10 cellular contexts compared by ENCODE assay signal in genomic region chr5:68272289-68272688, GRCh38. TPM values are rescaled to one million over a fixed set of nuclear protein-coding genes. Genes with fewer than 3 reads are reported as not detected.
A peak's percentile ranks its signal among the peaks of the same experiment; 100 is the strongest.
DNase-seq lines count a peak whose midpoint lies in the region; ATAC-seq and TF ChIP-seq lines count a peak whose summit lies in the region.
"Had no signal": no experiment of that assay in that cellular context is flagged by ENCODE, and none has a peak within 500 bp of the region (broad histone marks: within the 10 kb centered on the region; RNA-seq: fewer than 3 reads in every experiment).

No MANE protein-coding gene starts in this region.

- POLR2A ChIA-PET in HCT116 (lab: Charles Lee) = no interaction called here

- H3K4me3 ChIP-seq in HCT116 (replicated peaks in 1 of 2; ENCODE audit: low read depth in 1 of 2, low read length in 2 of 2) (no peak overlapping the region), adrenal gland (no peak overlapping the region), lung (no peak overlapping the region), GM23338 (no peak overlapping the region)
- H3K4me3 ChIP-seq: SJSA1 had no signal

- TF ChIP-seq POLR2A in HCT116 (IDR thresholded peaks at IDR 0.05; ENCODE audit: borderline replicate concordance, extremely low read depth, insufficient read depth, insufficient read length) (no peak), adrenal gland (IDR thresholded peaks at IDR 0.05) (no peak)

- DNase-seq in HCT116 (ENCODE audit: low read depth, low spot score) (no peak), adrenal gland (no peak), lung (ENCODE audit: low spot score) (no peak), GM23338 (ENCODE audit: low spot score) (no peak), NCI-H2171 treated with DMSO at 0.1 percent for 48 hours (lab: John Stamatoyannopoulos, UW) (no peak), germinal center (ENCODE audit: low spot score) (no peak), NCI-H187 (lab: John Stamatoyannopoulos, UW) (no peak)

- BruUV-seq in HCT116 (replicated peaks; lab: Mats Ljungman, UMichigan) = no TSS peak

- intact Hi-C loops in HCT116 (cut with micrococcal nuclease) (loop anchor here (1.0 kb wide), 1 partner anchor 1026 kb away; no protein-coding TSS in a partner anchor), adrenal gland (cut with DNase I) (no loop called here)

- no peaks in the 10 kb centered on the region for H3K36me3 ChIP-seq in HCT116 (ENCODE audit: control insufficient read depth in 1 of 2, insufficient read depth in 2 of 2, low read length in 2 of 2)
- H3K36me3 ChIP-seq in adrenal gland (replicated peaks in 1 of 2) = peaks cover 0 to 25% of the 10 kb centered on the region in 2 donors
- H3K36me3 ChIP-seq in lung (ENCODE audit: control insufficient read depth in 2 of 2, insufficient read depth in 2 of 2, low read length in 2 of 2) = peaks cover 6 to 12% of the 10 kb centered on the region in 2 donors
- no peaks in the 10 kb centered on the region for H3K36me3 ChIP-seq in GM23338 (ENCODE audit: insufficient read depth)

- WGBS in adrenal gland, 4 donors = 44 to 58% (median 50%) methylated on average over 2 of the region's 2 CpGs
- WGBS in lung, 2 donors = 79 to 90% methylated on average over 2 of the region's 2 CpGs

- peak; percentile 53 for TF ChIP-seq RAD21 in HCT116 (IDR thresholded peaks at IDR 0.05; ENCODE audit: low read depth)

- RAD21 ChIA-PET in HCT116 (lab: Charles Lee; ENCODE audit: low non-redundant PET in 1 of 2, low total read pairs in 2 of 2, uncharacterized antibody in 2 of 2, unreplicated experiment in 2 of 2) = interaction anchor here (0.7 to 1.3 kb wide), 2 partner anchors 779 to 1026 kb away, joined by 4 to 12 read pairs; no protein-coding TSS in a partner anchor

- no peak overlapping the region for H3K9ac ChIP-seq in HCT116 (ENCODE audit: low read length)

- no peaks in the 10 kb centered on the region for H3K27me3 ChIP-seq in HCT116 (ENCODE audit: insufficient read depth, low read length)
- H3K27me3 ChIP-seq in adrenal gland = no peaks in the 10 kb centered on the region
- H3K27me3 ChIP-seq in lung (ENCODE audit: control insufficient read depth, insufficient read depth) = no peaks in the 10 kb centered on the region
- H3K27me3 ChIP-seq in GM23338 (ENCODE audit: insufficient read depth) = no peaks in the 10 kb centered on the region
- H3K27me3 ChIP-seq: SJSA1 had no signal

- H2AFZ ChIP-seq in HCT116 (ENCODE audit: low read depth, low read length, poor library complexity, severe bottlenecking) (no peak overlapping the region), GM23338 (no peak overlapping the region)

- no peaks in the 10 kb centered on the region for H3K9me3 Mint-ChIP-seq in GM23338
- H3K9me3 Mint-ChIP-seq: memory B cell had no signal

- H3K4me1 ChIP-seq in HCT116 (ENCODE audit: control insufficient read depth in 1 of 2, insufficient read depth in 2 of 2, low read length in 2 of 2) = peaks cover 0 to 4% of the 10 kb centered on the region in 2 experiments; a peak in 2 of 4 replicates
- H3K4me1 ChIP-seq in adrenal gland (replicated peaks in 1 of 2) = peaks cover 2 to 66% of the 10 kb centered on the region in 2 donors
- H3K4me1 ChIP-seq in lung (ENCODE audit: control insufficient read depth in 2 of 2, insufficient read depth in 2 of 2, low read length in 2 of 2) = peaks cover 3 to 24% of the 10 kb centered on the region in 2 donors
- H3K4me1 ChIP-seq in GM23338 (ENCODE audit: insufficient read depth) = peaks cover 7% of the 10 kb centered on the region

- peaks cover 7% of the 10 kb centered on the region; the same call in 1 of the 3 replicates for H3K36me3 Mint-ChIP-seq in GM23338 (ENCODE audit: low read depth)

- peaks cover 19% of the 10 kb centered on the region for H3K4me1 Mint-ChIP-seq in GM23338

- ATAC-seq in HCT116 (no peak), lung (ENCODE audit: insufficient read depth, low FRiP score) (no peak), GM23338 (no peak)

- H3K79me2 ChIP-seq in HCT116 (ENCODE audit: insufficient read depth, low read length) (no peaks in the 10 kb centered on the region), GM23338 (replicated peaks; ENCODE audit: insufficient read depth) (no peaks in the 10 kb centered on the region)

- CTCF ChIA-PET in HCT116 (lab: Charles Lee) = interaction anchor here (0.8 to 2.4 kb wide), 8 partner anchors 11 to 1063 kb away, joined by 3 to 24 read pairs (median 4); no protein-coding TSS in a partner anchor

- H3K27ac ChIP-seq in C4-2B (no peak overlapping the region), HCT116 (ENCODE audit: low read depth, low read length) (no peak overlapping the region), adrenal gland (no peak overlapping the region), lung (ENCODE audit: low read depth in 1 of 2, low read length in 1 of 2) (no peak overlapping the region), GM23338 (ENCODE audit: low read depth) (no peak overlapping the region)
- H3K27ac ChIP-seq: SJSA1 had no signal

- peaks cover 2% of the 10 kb centered on the region for H3K27me3 Mint-ChIP-seq in GM23338 (ENCODE audit: insufficient read depth, low read depth, poor library complexity)
- H3K27me3 Mint-ChIP-seq: memory B cell had no signal

- H3K4me2 ChIP-seq in HCT116 (ENCODE audit: low read length) (no peak overlapping the region), GM23338 (no peak overlapping the region)

- H3K4me3 Mint-ChIP-seq in GM23338 = no peak overlapping the region
- H3K4me3 Mint-ChIP-seq: memory B cell had no signal

- no peaks in the 10 kb centered on the region for H3F3A ChIP-seq in GM23338 (replicated peaks; ENCODE audit: low read depth)

- H4K20me1 ChIP-seq in HCT116 (ENCODE audit: insufficient read depth) = no peaks in the 10 kb centered on the region
- H4K20me1 ChIP-seq in GM23338 (replicated peaks; ENCODE audit: insufficient read depth) = no peaks in the 10 kb centered on the region

- H3K9me2 ChIP-seq in HCT116 (ENCODE audit: insufficient read depth) = no peaks in the 10 kb centered on the region
- no peaks in the 10 kb centered on the region for H3K9me2 ChIP-seq in GM23338 (ENCODE audit: insufficient read depth)

- TF ChIP-seq CTCF in C4-2B (conservative IDR thresholded peaks at IDR 0.05) = peak; percentile 69
- TF ChIP-seq CTCF in HCT116 (IDR thresholded peaks at IDR 0.05 in 2 of 3, conservative IDR thresholded peaks at IDR 0.05 in 1 of 3; ENCODE audit: borderline replicate concordance in 1 of 3, insufficient read depth in 1 of 3, low read depth in 2 of 3, low read length in 2 of 3) = peak; percentile 1 to 58 (median 11); a peak in 2 of 6 replicates
- TF ChIP-seq CTCF in adrenal gland (IDR thresholded peaks at IDR 0.05) = peak in 5 of 6 experiments; percentile 25 to 55 (median 45)
- peak; percentile 15 for TF ChIP-seq CTCF in lung (IDR thresholded peaks at IDR 0.05; ENCODE audit: control extremely low read depth, extremely low read depth)
- TF ChIP-seq CTCF in GM23338 (conservative IDR thresholded peaks at IDR 0.05; ENCODE audit: low read depth in 2 of 2) = peak in 1 of 2 experiments; percentile 53; a peak in 3 of 4 replicates

- no peaks in the 10 kb centered on the region for H3K9me3 ChIP-seq in HCT116 (ENCODE audit: control insufficient read depth in 1 of 2, insufficient read depth in 1 of 2, low read depth in 1 of 2, low read length in 2 of 2)
- no peaks in the 10 kb centered on the region for H3K9me3 ChIP-seq in adrenal gland (replicated peaks in 1 of 3)
- H3K9me3 ChIP-seq in lung (ENCODE audit: control insufficient read depth in 2 of 2, insufficient read depth in 1 of 2, low read length in 1 of 2) = no peaks in the 10 kb centered on the region

- H3K27ac Mint-ChIP-seq in GM23338 = no peak overlapping the region
- H3K27ac Mint-ChIP-seq: memory B cell had no signal

TF ChIP-seq in HCT116, 20 proteins besides CTCF, POLR2A, EP300 and RAD21 (continues in another document):
- TF ChIP-seq ATF3 (IDR thresholded peaks at IDR 0.05) (no peak), EZH2phosphoT487 (IDR thresholded peaks at IDR 0.05; ENCODE audit: borderline replicate concordance) (no peak), EGR1 (IDR thresholded peaks at IDR 0.05; ENCODE audit: low read depth) (no peak), SIN3A (IDR thresholded peaks at IDR 0.05; ENCODE audit: low read depth) (no peak), ZFX (IDR thresholded peaks at IDR 0.05) (no peak), YY1 (IDR thresholded peaks at IDR 0.05; ENCODE audit: extremely low read depth, insufficient replicate concordance, low read depth, low read length) (no peak), POLR2AphosphoS5 (IDR thresholded peaks at IDR 0.05; ENCODE audit: low read depth, low read length) (no peak)

RNA-seq across cellular contexts. Expression of gene PIK3R1, which starts 56.7 kb away (rescaled TPM):
- total RNA-seq in HCT116 (2021; ENCODE audit: unreplicated experiment) (7.2 TPM), adrenal gland (100 to 1,000 TPM in 1 of 8 donors, 10 to 100 TPM in 7; 41.3 to 110 (median 66.7) TPM), lung (100 to 1,000 TPM; 128 to 222 TPM)
- 3.1 and 3.9 TPM in 2 replicates for polyA plus RNA-seq in HCT116 (2012)
- polyA plus RNA-seq in adrenal gland (10 to 100 TPM in 2 of 3 donors, 1 to 10 TPM in 1; 4.9 to 44.7 (median 11.7) TPM), lung (10 to 100 TPM in 1 of 2 donors, 1 to 10 TPM in 1; 6.8 to 21.3 TPM), GM23338 (2016; fragmentation: Nextera tagmentation; extraction: Ambion mirVana) (3.4 and 5.9 TPM in 2 replicates)
- 9.8 and 25.4 TPM in 2 replicates for total RNA-seq in GM23338 (2014; rRNA removed; shearing (Covaris generic))
